Comparison of ENCODE assay signal across 20 cellular contexts in genomic region chr5:25387949-25388348, GRCh38.
A peak's percentile ranks its signal among the peaks of the same experiment; 100 is the strongest.
DNase-seq lines count a peak whose midpoint lies in the region; ATAC-seq, FAIRE-seq and TF ChIP-seq lines count a peak whose summit lies in the region.
"Had no signal": no experiment of that assay in that cellular context is flagged by ENCODE, and none has a peak within 500 bp of the region (broad histone marks: within the 10 kb centered on the region; RNA-seq: fewer than 3 reads in every experiment).

No MANE protein-coding gene starts in this region.

- no peak for TF ChIP-seq POLR2A in testis (IDR thresholded peaks at IDR 0.05)
- no peak for TF ChIP-seq POLR2A in uterus (IDR thresholded peaks at IDR 0.05)

- intact Hi-C loops in lower lobe of right lung (cut with DNase I) (no loop called here), upper lobe of right lung (cut with DNase I) (no loop called here), testis (cut with DNase I; ENCODE audit: low total_unique reads) (no loop called here), uterus (cut with DNase I; ENCODE audit: low total_unique reads) (no loop called here)

- WGBS in testis, 2 donors, result 73 to 88% methylated on average over 1 of the region's 1 CpG

- no peak overlapping the region for H3K27ac ChIP-seq in lower lobe of right lung
- no peak overlapping the region for H3K27ac ChIP-seq in upper lobe of right lung
- H3K27ac ChIP-seq in testis, result no peak overlapping the region
- no peak overlapping the region for H3K27ac ChIP-seq in uterus
- H3K27ac ChIP-seq: BLaER1 treated with 17β-estradiol and CSF1 and Interleukin-3, amounts not matched to agents 10 nM and 100 nM; C4-2B had no signal

- ATAC-seq in lower lobe of right lung (peak; percentile 60 to 80), upper lobe of right lung (peak; percentile 52)
- ATAC-seq: CD8-positive, alpha-beta T cell had no signal

- TF ChIP-seq CTCF in lower lobe of right lung (IDR thresholded peaks at IDR 0.05), result no peak
- TF ChIP-seq CTCF in upper lobe of right lung (IDR thresholded peaks at IDR 0.05), result no peak
- TF ChIP-seq CTCF in testis (IDR thresholded peaks at IDR 0.05), result no peak
- TF ChIP-seq CTCF in uterus (IDR thresholded peaks at IDR 0.05), result no peak

- H3K36me3 ChIP-seq in lower lobe of right lung, result no peaks in the 10 kb centered on the region
- no peaks in the 10 kb centered on the region for H3K36me3 ChIP-seq in upper lobe of right lung
- H3K36me3 ChIP-seq in testis (ENCODE audit: low read depth, missing control alignments), result no peaks in the 10 kb centered on the region
- H3K36me3 ChIP-seq in uterus, result no peaks in the 10 kb centered on the region
- H3K36me3 ChIP-seq: BLaER1 treated with 17β-estradiol and CSF1 and Interleukin-3, amounts not matched to agents 10 nM and 100 nM had no signal

- H3K9me3 ChIP-seq in lower lobe of right lung (peaks cover 4% of the 10 kb centered on the region), upper lobe of right lung (no peaks in the 10 kb centered on the region), testis (no peaks in the 10 kb centered on the region), uterus (no peaks in the 10 kb centered on the region)
- H3K9me3 ChIP-seq: Caco-2 had no signal

- peak; percentile 33 for FAIRE-seq in HTR-8/SVneo (lab: Jason Lieb, UNC)
- FAIRE-seq: D721Med, G401.6, GM12891 had no signal

- H3K27me3 ChIP-seq in lower lobe of right lung (ENCODE audit: low read depth), result no peaks in the 10 kb centered on the region
- H3K27me3 ChIP-seq in upper lobe of right lung, result no peaks in the 10 kb centered on the region
- H3K27me3 ChIP-seq in testis, result no peaks in the 10 kb centered on the region
- H3K27me3 ChIP-seq in uterus, result no peaks in the 10 kb centered on the region
- H3K27me3 ChIP-seq: BLaER1 treated with 17β-estradiol and CSF1 and Interleukin-3, amounts not matched to agents 10 nM and 100 nM had no signal

- H3K4me1 ChIP-seq in lower lobe of right lung, result no peaks in the 10 kb centered on the region
- no peaks in the 10 kb centered on the region for H3K4me1 ChIP-seq in upper lobe of right lung
- no peaks in the 10 kb centered on the region for H3K4me1 ChIP-seq in testis
- no peaks in the 10 kb centered on the region for H3K4me1 ChIP-seq in uterus
- H3K4me1 ChIP-seq: BLaER1 treated with 17β-estradiol and CSF1 and Interleukin-3, amounts not matched to agents 10 nM and 100 nM; Caco-2 had no signal

- no peak overlapping the region for H3K4me3 ChIP-seq in lower lobe of right lung
- H3K4me3 ChIP-seq in upper lobe of right lung, result no peak overlapping the region
- no peak overlapping the region for H3K4me3 ChIP-seq in testis
- no peak overlapping the region for H3K4me3 ChIP-seq in uterus
- H3K4me3 ChIP-seq: BLaER1 treated with 17β-estradiol and CSF1 and Interleukin-3, amounts not matched to agents 10 nM and 100 nM had no signal

- DNase-seq in HTR-8/SVneo (ENCODE audit: insufficient read length, low spot score), result no peak
- no peak for DNase-seq in lower lobe of right lung
- DNase-seq in upper lobe of right lung, result no peak
- DNase-seq in testis, result no peak
- DNase-seq in NCI-H1048 (lab: John Stamatoyannopoulos, UW), result no peak
- no peak for DNase-seq in uterus
- DNase-seq: 8988T; ACHN; AML-193; Caco-2; Calu3; CD4-positive, alpha-beta T cell; CD8-positive, alpha-beta T cell; DMS79 treated with DMSO at 0.1 percent for 48 hours; GF-D8 had no signal
